Comparison of ENCODE assay signal across 1 cellular context in genomic region chr7:98458090-98458875, GRCh38.
TF ChIP-seq lines count a peak whose summit lies in the region.

No MANE protein-coding gene starts in this region.

TF ChIP-seq in HepG2, 621 proteins besides CTCF, POLR2A, EP300 and RAD21 (continued from another document):
- TF ChIP-seq, protein P1, sequence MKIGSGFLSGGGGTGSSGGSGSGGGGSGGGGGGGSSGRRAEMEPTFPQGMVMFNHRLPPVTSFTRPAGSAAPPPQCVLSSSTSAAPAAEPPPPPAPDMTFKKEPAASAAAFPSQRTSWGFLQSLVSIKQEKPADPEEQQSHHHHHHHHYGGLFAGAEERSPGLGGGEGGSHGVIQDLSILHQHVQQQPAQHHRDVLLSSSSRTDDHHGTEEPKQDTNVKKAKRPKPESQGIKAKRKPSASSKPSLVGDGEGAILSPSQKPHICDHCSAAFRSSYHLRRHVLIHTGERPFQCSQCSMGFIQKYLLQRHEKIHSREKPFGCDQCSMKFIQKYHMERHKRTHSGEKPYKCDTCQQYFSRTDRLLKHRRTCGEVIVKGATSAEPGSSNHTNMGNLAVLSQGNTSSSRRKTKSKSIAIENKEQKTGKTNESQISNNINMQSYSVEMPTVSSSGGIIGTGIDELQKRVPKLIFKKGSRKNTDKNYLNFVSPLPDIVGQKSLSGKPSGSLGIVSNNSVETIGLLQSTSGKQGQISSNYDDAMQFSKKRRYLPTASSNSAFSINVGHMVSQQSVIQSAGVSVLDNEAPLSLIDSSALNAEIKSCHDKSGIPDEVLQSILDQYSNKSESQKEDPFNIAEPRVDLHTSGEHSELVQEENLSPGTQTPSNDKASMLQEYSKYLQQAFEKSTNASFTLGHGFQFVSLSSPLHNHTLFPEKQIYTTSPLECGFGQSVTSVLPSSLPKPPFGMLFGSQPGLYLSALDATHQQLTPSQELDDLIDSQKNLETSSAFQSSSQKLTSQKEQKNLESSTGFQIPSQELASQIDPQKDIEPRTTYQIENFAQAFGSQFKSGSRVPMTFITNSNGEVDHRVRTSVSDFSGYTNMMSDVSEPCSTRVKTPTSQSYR (CRISPR knock-in tag; IDR thresholded peaks at IDR 0.05; ENCODE audit: borderline replicate concordance): no peak
- TF ChIP-seq, protein P2, sequence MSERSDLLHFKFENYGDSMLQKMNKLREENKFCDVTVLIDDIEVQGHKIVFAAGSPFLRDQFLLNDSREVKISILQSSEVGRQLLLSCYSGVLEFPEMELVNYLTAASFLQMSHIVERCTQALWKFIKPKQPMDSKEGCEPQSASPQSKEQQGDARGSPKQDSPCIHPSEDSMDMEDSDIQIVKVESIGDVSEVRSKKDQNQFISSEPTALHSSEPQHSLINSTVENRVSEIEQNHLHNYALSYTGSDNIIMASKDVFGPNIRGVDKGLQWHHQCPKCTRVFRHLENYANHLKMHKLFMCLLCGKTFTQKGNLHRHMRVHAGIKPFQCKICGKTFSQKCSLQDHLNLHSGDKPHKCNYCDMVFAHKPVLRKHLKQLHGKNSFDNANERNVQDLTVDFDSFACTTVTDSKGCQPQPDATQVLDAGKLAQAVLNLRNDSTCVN (CRISPR knock-in tag; IDR thresholded peaks at IDR 0.05; ENCODE audit: borderline replicate concordance): no peak
- TF ChIP-seq ZNF143 (CRISPR knock-in tag; IDR thresholded peaks at IDR 0.05): 0 out of 2 replicates have a peak, but pooled peaks have one; percentile 46
- TF ChIP-seq, protein P3, sequence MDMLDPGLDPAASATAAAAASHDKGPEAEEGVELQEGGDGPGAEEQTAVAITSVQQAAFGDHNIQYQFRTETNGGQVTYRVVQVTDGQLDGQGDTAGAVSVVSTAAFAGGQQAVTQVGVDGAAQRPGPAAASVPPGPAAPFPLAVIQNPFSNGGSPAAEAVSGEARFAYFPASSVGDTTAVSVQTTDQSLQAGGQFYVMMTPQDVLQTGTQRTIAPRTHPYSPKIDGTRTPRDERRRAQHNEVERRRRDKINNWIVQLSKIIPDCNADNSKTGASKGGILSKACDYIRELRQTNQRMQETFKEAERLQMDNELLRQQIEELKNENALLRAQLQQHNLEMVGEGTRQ (IDR thresholded peaks at IDR 0.05; ENCODE audit: low read depth, low read length): 0 out of 2 replicates have a peak, but pooled peaks have one; percentile 43
- TF ChIP-seq, protein P3 (CRISPR knock-in tag; IDR thresholded peaks at IDR 0.05; ENCODE audit: borderline replicate concordance): no peak; the same call in 1 of the 2 replicates
- peak; percentile 60 for TF ChIP-seq NFYC (CRISPR knock-in tag; IDR thresholded peaks at IDR 0.05)
- no peak for TF ChIP-seq PAWR (CRISPR knock-in tag; IDR thresholded peaks at IDR 0.05; ENCODE audit: borderline replicate concordance)
